In genomic region chr7:2107386-2108085, GRCh38 we compare ENCODE assay signal across 16 cellular contexts.
DNase-seq lines count a peak whose midpoint lies in the region; FAIRE-seq and TF ChIP-seq lines count a peak whose summit lies in the region.
"Had no signal": no experiment of that assay in that cellular context is flagged by ENCODE, and none has a peak within 500 bp of the region (broad histone marks: within the 10 kb centered on the region; RNA-seq: fewer than 3 reads in every experiment).

No MANE protein-coding gene starts in this region.

- TF ChIP-seq CTCF in BE2C (IDR thresholded peaks at IDR 0.05; ENCODE audit: low read depth, low read length) (no peak), HEK293 (tag by site-specific recombination; IDR thresholded peaks at IDR 0.05) (no peak)

- POLR2A ChIA-PET in HEK293 (lab: Yijun Ruan, JAX): no interaction called here

- DNase-seq in BE2C (peak; percentile 54), caudate nucleus (lab: John Stamatoyannopoulos, UW) (peak in 34 of 61 donors; percentile 7 to 67 (median 41)), midbrain (lab: John Stamatoyannopoulos, UW) (peak; percentile 46), NCI-H2227 (lab: John Stamatoyannopoulos, UW; ENCODE audit: unreplicated experiment) (no peak), NOMO-1 treated with dmso at 0.1 percent for 144 hours (lab: John Stamatoyannopoulos, UW; ENCODE audit: unreplicated experiment) (no peak), GM12892 (ENCODE audit: insufficient read length) (no peak), SW480 (ENCODE audit: low spot score) (no peak)
- DNase-seq: activated B cell treated with CpG ODN at 0.5 μM for 24 hours; AML-193; effector CD4-positive, alpha-beta T cell; KG1; NCI-H187 treated with DMSO at 0.1 percent for 48 hours; stimulated activated naive CD4-positive, alpha-beta T cell treated with Interleukin-2 at 50 U/mL for 16 hours had no signal

- TF ChIP-seq POLR2A in GM12892 (IDR thresholded peaks at IDR 0.05; ENCODE audit: low read depth, low read length): no peak

- no peaks in the 10 kb centered on the region for H3K27me3 ChIP-seq in BE2C
- H3K27me3 ChIP-seq: foreskin keratinocyte had no signal

- no peak overlapping the region for H3K27ac ChIP-seq in HEK293 (ENCODE audit: extremely low read depth, low read depth, low read length)
- peak overlapping the region; percentile 98 for H3K27ac ChIP-seq in caudate nucleus (ENCODE audit: low read depth, low read length)
- H3K27ac ChIP-seq: foreskin keratinocyte had no signal

- no peak for FAIRE-seq in GM12892 (lab: Jason Lieb, UNC)
- FAIRE-seq: GM19239 had no signal

- H3K36me3 ChIP-seq in BE2C (no peaks in the 10 kb centered on the region), HEK293 (ENCODE audit: control insufficient read depth in 2 of 2, insufficient read depth in 1 of 2, low read length in 2 of 2) (no peaks in the 10 kb centered on the region)

- H3K9me3 ChIP-seq in BE2C: no peaks in the 10 kb centered on the region
- H3K9me3 ChIP-seq in HEK293 (ENCODE audit: control insufficient read depth, insufficient read depth, low read depth, low read length): no peaks in the 10 kb centered on the region

- CTCF ChIA-PET in HEK293 (lab: Yijun Ruan, JAX): no interaction called here

- peaks cover 50% of the 10 kb centered on the region for H3K4me1 ChIP-seq in BE2C
- H3K4me1 ChIP-seq in HEK293 (ENCODE audit: control insufficient read depth, insufficient read depth, low read length): no peaks in the 10 kb centered on the region

- H3K4me3 ChIP-seq in BE2C (ENCODE audit: low read depth, low read length) (no peak overlapping the region), HEK293 (ENCODE audit: low read depth, low read length) (no peak overlapping the region)

TF ChIP-seq in HEK293, 187 proteins besides CTCF, POLR2A, EP300 and RAD21:
- TF ChIP-seq ZFP41 (tag by site-specific recombination; IDR thresholded peaks at IDR 0.05; ENCODE audit: borderline replicate concordance): no peak
- TF ChIP-seq ZNF391 (tag by site-specific recombination; IDR thresholded peaks at IDR 0.05; ENCODE audit: borderline replicate concordance, low read depth): no peak
- no peak for TF ChIP-seq ZNF747 (tag by site-specific recombination; IDR thresholded peaks at IDR 0.05)
- no peak for TF ChIP-seq GFI1B (tag by site-specific recombination; IDR thresholded peaks at IDR 0.05)
- TF ChIP-seq ZIC2 (tag by site-specific recombination; IDR thresholded peaks at IDR 0.05): no peak
- TF ChIP-seq, protein P1, sequence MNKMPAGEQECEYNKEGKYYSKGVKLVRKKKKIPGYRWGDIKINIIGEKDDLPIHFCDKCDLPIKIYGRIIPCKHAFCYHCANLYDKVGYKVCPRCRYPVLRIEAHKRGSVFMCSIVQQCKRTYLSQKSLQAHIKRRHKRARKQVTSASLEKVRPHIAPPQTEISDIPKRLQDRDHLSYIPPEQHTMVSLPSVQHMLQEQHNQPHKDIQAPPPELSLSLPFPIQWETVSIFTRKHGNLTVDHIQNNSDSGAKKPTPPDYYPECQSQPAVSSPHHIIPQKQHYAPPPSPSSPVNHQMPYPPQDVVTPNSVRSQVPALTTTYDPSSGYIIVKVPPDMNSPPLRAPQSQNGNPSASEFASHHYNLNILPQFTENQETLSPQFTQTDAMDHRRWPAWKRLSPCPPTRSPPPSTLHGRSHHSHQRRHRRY (tag by site-specific recombination; IDR thresholded peaks at IDR 0.05): no peak
- no peak for TF ChIP-seq ZNF211 (tag by site-specific recombination; IDR thresholded peaks at IDR 0.05; ENCODE audit: low read depth)
- TF ChIP-seq GLIS1 (tag by site-specific recombination; IDR thresholded peaks at IDR 0.05): peak; percentile 17; the same call in 1 of the 2 replicates

Comparison
In these comparisons a context has a peak if more than half of its experiments do, and no peak if none do; other contexts are left out.
1. DNase-seq: peak in BE2C (single experiment), caudate nucleus (34 of 61) and midbrain (single experiment); none in NCI-H2227 (single experiment), NOMO-1 treated with dmso at 0.1 percent for 144 hours (single experiment), GM12892 (single experiment) and SW480 (single experiment).